ENCODE assay signal across 1 cellular context in genomic region chr20:36305602-36306556, GRCh38.
TF ChIP-seq lines count a peak whose summit lies in the region.

TSS of gene DLGAP4 (plus strand) at chr20:36306339. CDS start at chr20:36431718, 125,379 bp downstream.

TF ChIP-seq in HepG2, 621 proteins besides CTCF, POLR2A, EP300 and RAD21:
- no peak for TF ChIP-seq ERF (CRISPR knock-in tag; IDR thresholded peaks at IDR 0.05)
- TF ChIP-seq ZNF629 (CRISPR knock-in tag; conservative IDR thresholded peaks at IDR 0.05) = peak; percentile 28; the same call in 1 of the 2 replicates
- no peak for TF ChIP-seq SUZ12 (IDR thresholded peaks at IDR 0.05; ENCODE audit: low read depth, low read length)
- TF ChIP-seq, protein P1, sequence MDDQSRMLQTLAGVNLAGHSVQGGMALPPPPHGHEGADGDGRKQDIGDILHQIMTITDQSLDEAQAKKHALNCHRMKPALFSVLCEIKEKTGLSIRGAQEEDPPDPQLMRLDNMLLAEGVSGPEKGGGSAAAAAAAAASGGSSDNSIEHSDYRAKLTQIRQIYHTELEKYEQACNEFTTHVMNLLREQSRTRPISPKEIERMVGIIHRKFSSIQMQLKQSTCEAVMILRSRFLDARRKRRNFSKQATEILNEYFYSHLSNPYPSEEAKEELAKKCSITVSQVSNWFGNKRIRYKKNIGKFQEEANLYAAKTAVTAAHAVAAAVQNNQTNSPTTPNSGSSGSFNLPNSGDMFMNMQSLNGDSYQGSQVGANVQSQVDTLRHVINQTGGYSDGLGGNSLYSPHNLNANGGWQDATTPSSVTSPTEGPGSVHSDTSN (CRISPR knock-in tag; IDR thresholded peaks at IDR 0.05; ENCODE audit: borderline replicate concordance) = no peak
- peak; percentile 47; the same call in 1 of the 2 replicates for TF ChIP-seq ADNP (CRISPR knock-in tag; IDR thresholded peaks at IDR 0.05)
- TF ChIP-seq, protein P2, sequence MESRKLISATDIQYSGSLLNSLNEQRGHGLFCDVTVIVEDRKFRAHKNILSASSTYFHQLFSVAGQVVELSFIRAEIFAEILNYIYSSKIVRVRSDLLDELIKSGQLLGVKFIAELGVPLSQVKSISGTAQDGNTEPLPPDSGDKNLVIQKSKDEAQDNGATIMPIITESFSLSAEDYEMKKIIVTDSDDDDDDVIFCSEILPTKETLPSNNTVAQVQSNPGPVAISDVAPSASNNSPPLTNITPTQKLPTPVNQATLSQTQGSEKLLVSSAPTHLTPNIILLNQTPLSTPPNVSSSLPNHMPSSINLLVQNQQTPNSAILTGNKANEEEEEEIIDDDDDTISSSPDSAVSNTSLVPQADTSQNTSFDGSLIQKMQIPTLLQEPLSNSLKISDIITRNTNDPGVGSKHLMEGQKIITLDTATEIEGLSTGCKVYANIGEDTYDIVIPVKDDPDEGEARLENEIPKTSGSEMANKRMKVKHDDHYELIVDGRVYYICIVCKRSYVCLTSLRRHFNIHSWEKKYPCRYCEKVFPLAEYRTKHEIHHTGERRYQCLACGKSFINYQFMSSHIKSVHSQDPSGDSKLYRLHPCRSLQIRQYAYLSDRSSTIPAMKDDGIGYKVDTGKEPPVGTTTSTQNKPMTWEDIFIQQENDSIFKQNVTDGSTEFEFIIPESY (CRISPR knock-in tag; IDR thresholded peaks at IDR 0.05) = peak; percentile 45; the same call in 1 of the 2 replicates
- peak; percentile 78 for TF ChIP-seq ZNF652 (CRISPR knock-in tag; IDR thresholded peaks at IDR 0.05; ENCODE audit: borderline replicate concordance, low read depth)
- peak; percentile 27; the same call in 1 of the 2 replicates for TF ChIP-seq ZFY (CRISPR knock-in tag; IDR thresholded peaks at IDR 0.05)
- no peak for TF ChIP-seq ZNF746 (CRISPR knock-in tag; IDR thresholded peaks at IDR 0.05)
- peak; percentile 37 for TF ChIP-seq ZFP36 (IDR thresholded peaks at IDR 0.05; ENCODE audit: borderline replicate concordance, low read depth, low read length, partially characterized antibody)
- TF ChIP-seq FOXK2 (IDR thresholded peaks at IDR 0.05) = no peak
- TF ChIP-seq LRRFIP1 (CRISPR knock-in tag; conservative IDR thresholded peaks at IDR 0.05) = no peak
- TF ChIP-seq MAFG (CRISPR knock-in tag; IDR thresholded peaks at IDR 0.05) = no peak
- TF ChIP-seq ZNF572 (CRISPR knock-in tag; IDR thresholded peaks at IDR 0.05) = 0 out of 2 replicates have a peak, but pooled peaks have one; percentile 33
- TF ChIP-seq PRDM15 (CRISPR knock-in tag; IDR thresholded peaks at IDR 0.05) = peak; percentile 83
- TF ChIP-seq EHMT2 (IDR thresholded peaks at IDR 0.05; ENCODE audit: borderline replicate concordance, low read depth, low read length) = no peak
- TF ChIP-seq GABPB1 (CRISPR knock-in tag; IDR thresholded peaks at IDR 0.05) = peak; percentile 25; the same call in 1 of the 2 replicates
- TF ChIP-seq MBNL3 (CRISPR knock-in tag; conservative IDR thresholded peaks at IDR 0.05) = no peak
- TF ChIP-seq ZMYM3 (CRISPR knock-in tag; IDR thresholded peaks at IDR 0.05) = peak; percentile 83
- peak; percentile 100 for TF ChIP-seq ZNF768 (CRISPR knock-in tag; IDR thresholded peaks at IDR 0.05)
- TF ChIP-seq MTF2 (CRISPR knock-in tag; IDR thresholded peaks at IDR 0.05; ENCODE audit: borderline replicate concordance) = 0 out of 2 replicates have a peak, but pooled peaks have one; percentile 68
- TF ChIP-seq ZNF891 (CRISPR knock-in tag; IDR thresholded peaks at IDR 0.05) = peak; percentile 63; the same call in 1 of the 2 replicates
- peak; percentile 85; the same call in 1 of the 2 replicates for TF ChIP-seq KDM1A (CRISPR knock-in tag; IDR thresholded peaks at IDR 0.05)
TF ChIP-seq in HepG2: peak in this region for 14.
